34 cellular contexts compared by ENCODE assay signal in genomic region chr4:513327-513726, GRCh38.
"Had no signal": no experiment of that assay in that cellular context is flagged by ENCODE, and none has a peak within 500 bp of the region (broad histone marks: within the 10 kb centered on the region; RNA-seq: fewer than 3 reads in every experiment).

No MANE protein-coding gene starts in this region.

- DNase-seq: activated B cell treated with CpG ODN at 0.5 μM for 24 hours; activated CD4-positive, alpha-beta memory T cell treated with anti-CD3 and anti-CD28 coated beads for 36 hours; activated CD4-positive, alpha-beta T cell treated with anti-CD3 and anti-CD28 coated beads for 4 hours; activated CD4-positive, alpha-beta T cell treated with anti-CD3 and anti-CD28 coated beads, Interleukin-2, amount 50 U/mL, for 1 hour; activated CD4-positive, CD25-positive, alpha-beta regulatory T cell treated with anti-CD3 and anti-CD28 coated beads, Interleukin-2, amount 50 U/mL, for 72 hours; activated CD8-positive, alpha-beta memory T cell treated with anti-CD3 and anti-CD28 coated beads, Interleukin-2, amount 50 U/mL, for 4 hours; activated gamma-delta T cell treated with Interleukin-2 at 50 U/mL for 16 hours; activated naive CD4-positive, alpha-beta T cell treated with anti-CD3 and anti-CD28 coated beads for 36 hours; activated T-cell treated with anti-CD3 and anti-CD28 coated beads for 4 hours; activated T-cell treated with anti-CD3 and anti-CD28 coated beads, Interleukin-2, amount 50 U/mL, for 4 hours; amniotic stem cell; aorta; brain microvascular endothelial cell; Kasumi-1; KBM-7; MG63; MV-4-11; NCI-H1092; NCI-H1436 treated with DMSO at 0.1 percent for 48 hours; NCI-H1694 treated with DMSO at 0.1 percent for 48 hours; NCI-H2029; NCI-H345; NCI-H524 treated with DMSO at 0.1 percent for 48 hours; SIG-M5; SW 1271; T-helper 1 cell; T-helper 2 cell; T-helper 9 cell had no signal

- H3K4me3 ChIP-seq: cardiac muscle cell, MG63 had no signal

- H3K4me1 Mint-ChIP-seq: activated B cell treated with CpG ODN at 0.5 μM for 24 hours had no signal

- H3K27ac ChIP-seq: brain microvascular endothelial cell, cardiac muscle cell, VCaP had no signal

- H3K9me3 ChIP-seq: MG63 had no signal

- H3K4me3 Mint-ChIP-seq: activated B cell treated with CpG ODN at 0.5 μM for 24 hours; activated CD4-positive, alpha-beta memory T cell treated with anti-CD3 and anti-CD28 coated beads for 36 hours; activated naive CD4-positive, alpha-beta T cell treated with anti-CD3 and anti-CD28 coated beads for 36 hours; activated T-cell treated with anti-CD3 and anti-CD28 coated beads, Interleukin-2, amount 50 U/mL, for 4 hours; activated T-helper 1 cell treated with anti-CD3 and anti-CD28 coated beads, Interleukin-12 subunit alpha, Interleukin-12 subunit beta, Interleukin-2, Interleukin-4 antibody, amounts not matched to agents 30 ng/mL and 10 ng/mL and 1 ng/mL, durations not matched to agents 14 hours and 24 hours and 36 hours; IgD-negative memory B cell had no signal

- H3K27ac Mint-ChIP-seq: activated B cell treated with CpG ODN at 0.5 μM for 24 hours; activated CD4-positive, alpha-beta memory T cell treated with anti-CD3 and anti-CD28 coated beads for 36 hours; activated naive CD4-positive, alpha-beta T cell treated with anti-CD3 and anti-CD28 coated beads for 36 hours; activated naive CD4-positive, alpha-beta T cell treated with anti-CD3 and anti-CD28 coated beads, Interleukin-2, amount 50 U/mL, for 72 hours; activated T-helper 1 cell treated with anti-CD3 and anti-CD28 coated beads, Interleukin-12 subunit alpha, Interleukin-12 subunit beta, Interleukin-2, Interleukin-4 antibody, amounts not matched to agents 30 ng/mL and 10 ng/mL and 1 ng/mL, durations not matched to agents 14 hours and 24 hours and 36 hours; IgD-negative memory B cell had no signal

- H3K27me3 ChIP-seq: brain microvascular endothelial cell, cardiac muscle cell, MG63 had no signal

- ATAC-seq: activated naive CD4-positive, alpha-beta T cell treated with anti-CD3 and anti-CD28 coated beads, Interleukin-2, amount 50 U/mL, for 72 hours; activated T-cell treated with anti-CD3 and anti-CD28 coated beads, Interleukin-2, amount 50 U/mL, for 4 hours; Panc1 had no signal

- H3K9me3 Mint-ChIP-seq: activated CD4-positive, alpha-beta memory T cell treated with anti-CD3 and anti-CD28 coated beads for 36 hours; activated naive CD4-positive, alpha-beta T cell treated with anti-CD3 and anti-CD28 coated beads for 36 hours had no signal

- H3K27me3 Mint-ChIP-seq: activated B cell treated with CpG ODN at 0.5 μM for 24 hours; activated CD4-positive, alpha-beta memory T cell treated with anti-CD3 and anti-CD28 coated beads for 36 hours; IgD-negative memory B cell had no signal
